15 cellular contexts compared by ENCODE assay signal in genomic region chr5:157510682-157511081, GRCh38. TPM values are rescaled to one million over a fixed set of nuclear protein-coding genes. Genes with fewer than 3 reads are reported as not detected.
DNase-seq lines count a peak whose midpoint lies in the region; ATAC-seq and TF ChIP-seq lines count a peak whose summit lies in the region.
"Had no signal": no experiment of that assay in that cellular context is flagged by ENCODE, and none has a peak within 500 bp of the region (broad histone marks: within the 10 kb centered on the region; RNA-seq: fewer than 3 reads in every experiment).

No MANE protein-coding gene starts in this region.

- H4K20me1 ChIP-seq in osteoblast (ENCODE audit: insufficient read depth, low read length), result no peaks in the 10 kb centered on the region

- no peak overlapping the region for H3K27ac Mint-ChIP-seq in MCF 10A (ENCODE audit: low read depth, unreplicated experiment)
- H3K27ac Mint-ChIP-seq: activated naive CD8-positive, alpha-beta T cell treated with anti-CD3 and anti-CD28 coated beads, Interleukin-2, amount 50 U/mL, for 24 hours had no signal

- H3K27ac ChIP-seq in breast epithelium, result peak overlapping the region; percentile 64 to 73
- peak overlapping the region; percentile 17 for H3K27ac ChIP-seq in duodenal mucosa (ENCODE audit: low read depth, low read length)
- H3K27ac ChIP-seq in osteoblast (ENCODE audit: low read depth, low read length), result peak overlapping the region; percentile 86
- peak overlapping the region; percentile 70 to 82 (median 78) for H3K27ac ChIP-seq in transverse colon
- H3K27ac ChIP-seq: parathyroid adenoma had no signal

- no peak overlapping the region for H3K4me3 Mint-ChIP-seq in MCF 10A (ENCODE audit: unreplicated experiment)
- H3K4me3 Mint-ChIP-seq: activated naive CD8-positive, alpha-beta T cell treated with anti-CD3 and anti-CD28 coated beads, Interleukin-2, amount 50 U/mL, for 24 hours; CD4-positive, alpha-beta memory T cell had no signal

- H3K9ac ChIP-seq in duodenal mucosa (ENCODE audit: low read depth in 1 of 2, low read length in 2 of 2), result no peak overlapping the region
- H3K9ac ChIP-seq: parathyroid adenoma had no signal

- 87 to 90% methylated on average over 5 of the region's 5 CpGs for WGBS in transverse colon (ENCODE audit: low coverage in 1 of 2), 2 donors

- BruUV-seq in MCF 10A (replicated peaks; lab: Mats Ljungman, UMichigan), result no TSS peak

- TF ChIP-seq CTCF in breast epithelium (IDR thresholded peaks at IDR 0.05), result no peak
- no peak for TF ChIP-seq CTCF in MCF 10A (IDR thresholded peaks at IDR 0.05; ENCODE audit: unreplicated experiment)
- TF ChIP-seq CTCF in osteoblast (IDR thresholded peaks at IDR 0.05; ENCODE audit: extremely low read depth, low read depth, low read length), result no peak
- TF ChIP-seq CTCF in transverse colon (IDR thresholded peaks at IDR 0.05), result no peak

- in situ Hi-C loops in transverse colon (cut with MboI; ENCODE audit: low pct_ligation_motif_present in 1 of 4, low pct_unique_long_range_greater_than_20kb in 1 of 4, low sequenced_read_pairs in 3 of 4), result no loop called here

- H3K36me3 ChIP-seq in breast epithelium, result no peaks in the 10 kb centered on the region
- H3K36me3 ChIP-seq in duodenal mucosa (ENCODE audit: control insufficient read depth in 1 of 2, insufficient read depth in 2 of 2, low read length in 2 of 2), result peaks cover 14 to 20% of the 10 kb centered on the region in 2 donors
- peaks cover 28% of the 10 kb centered on the region for H3K36me3 ChIP-seq in osteoblast (ENCODE audit: insufficient read depth, low read length)
- H3K36me3 ChIP-seq in transverse colon, result no peaks in the 10 kb centered on the region

- no peaks in the 10 kb centered on the region for H3K4me1 ChIP-seq in breast epithelium
- H3K4me1 ChIP-seq in duodenal mucosa (ENCODE audit: control insufficient read depth in 1 of 2, insufficient read depth in 2 of 2, low read length in 2 of 2), result peaks cover 13 to 23% of the 10 kb centered on the region in 2 donors
- peaks cover 22% of the 10 kb centered on the region for H3K4me1 ChIP-seq in osteoblast (ENCODE audit: insufficient read depth, low read length)
- H3K4me1 ChIP-seq in transverse colon, result peaks cover 5 to 43% (median 33%) of the 10 kb centered on the region in 4 donors
- H3K4me1 ChIP-seq: parathyroid adenoma had no signal

- no peaks in the 10 kb centered on the region for H3K27me3 Mint-ChIP-seq in MCF 10A (ENCODE audit: insufficient read depth, unreplicated experiment)
- H3K27me3 Mint-ChIP-seq: activated naive CD8-positive, alpha-beta T cell treated with anti-CD3 and anti-CD28 coated beads, Interleukin-2, amount 50 U/mL, for 24 hours; CD4-positive, alpha-beta memory T cell had no signal

- no peaks in the 10 kb centered on the region for H3K27me3 ChIP-seq in breast epithelium
- no peaks in the 10 kb centered on the region for H3K27me3 ChIP-seq in duodenal mucosa (ENCODE audit: control insufficient read depth in 1 of 2, insufficient read depth in 2 of 2, low read length in 2 of 2)
- H3K27me3 ChIP-seq in osteoblast (ENCODE audit: insufficient read depth, low read length), result no peaks in the 10 kb centered on the region
- no peaks in the 10 kb centered on the region for H3K27me3 ChIP-seq in transverse colon

- no peak for TF ChIP-seq EP300 in transverse colon (IDR thresholded peaks at IDR 0.05; ENCODE audit: low read depth)

- no peaks in the 10 kb centered on the region for H3K79me2 ChIP-seq in osteoblast (ENCODE audit: insufficient read depth, low read length)
- H3K79me2 ChIP-seq: parathyroid adenoma had no signal

- DNase-seq in breast epithelium (ENCODE audit: low spot score in 2 of 2) (no peak), MCF 10A (ENCODE audit: unreplicated experiment) (no peak), osteoblast (ENCODE audit: insufficient read length, low spot score, missing footprints) (no peak), transverse colon (no peak), SW480 (ENCODE audit: low spot score) (no peak), hepatic stellate cell (ENCODE audit: low spot score) (no peak)
- DNase-seq: activated naive CD8-positive, alpha-beta T cell treated with anti-CD3 and anti-CD28 coated beads, Interleukin-2, amount 50 U/mL, for 24 hours; activated T-cell treated with anti-CD3 and anti-CD28 coated beads, Interleukin-2, amount 50 U/mL, for 1 hour; CD4-positive, alpha-beta memory T cell; glutamatergic neuron; NCI-H187; NCI-H524 had no signal

- H3K36me3 Mint-ChIP-seq in MCF 10A (ENCODE audit: insufficient read depth, unreplicated experiment), result no peaks in the 10 kb centered on the region

- no peak overlapping the region for H3K4me3 ChIP-seq in breast epithelium
- no peak overlapping the region for H3K4me3 ChIP-seq in duodenal mucosa (ENCODE audit: low read depth in 1 of 2, low read length in 2 of 2)
- H3K4me3 ChIP-seq in osteoblast (ENCODE audit: insufficient read depth, low read length), result no peak overlapping the region
- H3K4me3 ChIP-seq in transverse colon, result no peak overlapping the region

- intact Hi-C loops in breast epithelium (cut with DNase I; ENCODE audit: low total_unique reads), result no loop called here
- intact Hi-C loops in MCF 10A (cut with micrococcal nuclease), result no loop called here
- intact Hi-C loops in transverse colon (cut with DNase I; ENCODE audit: low total_unique reads), result loop anchor here (5.0 kb wide), 1 partner anchor 67 kb away; the partner anchor contains the start of gene ADAM19

- H2AFZ ChIP-seq in osteoblast (ENCODE audit: low read length), result no peak overlapping the region
- H2AFZ ChIP-seq: parathyroid adenoma had no signal

- ATAC-seq in HG02610 (IDR thresholded peaks at IDR 0.05; ENCODE audit: unreplicated experiment), result no peak
- ATAC-seq: activated naive CD8-positive, alpha-beta T cell treated with anti-CD3 and anti-CD28 coated beads, Interleukin-2, amount 50 U/mL, for 24 hours had no signal

- TF ChIP-seq POLR2A in breast epithelium (IDR thresholded peaks at IDR 0.05) (no peak), transverse colon (IDR thresholded peaks at IDR 0.05) (no peak)

- H3K9me3 ChIP-seq in breast epithelium (no peaks in the 10 kb centered on the region), duodenal mucosa (ENCODE audit: control insufficient read depth in 1 of 2, low read length in 2 of 2) (no peaks in the 10 kb centered on the region), osteoblast (ENCODE audit: low read depth, low read length) (no peaks in the 10 kb centered on the region), transverse colon (no peaks in the 10 kb centered on the region)

- POLR2A ChIA-PET in MCF 10A (lab: Yijun Ruan, JAX), result interaction anchor here (1.0 to 1.8 kb wide), 5 partner anchors 45 to 220 kb away, joined by 3 to 9 read pairs (median 5); partner anchors contain the start of gene THG1L

- no peak overlapping the region for H3K4me2 ChIP-seq in osteoblast (ENCODE audit: insufficient read depth, low read length)

- no peaks in the 10 kb centered on the region for H3K9me3 Mint-ChIP-seq in MCF 10A (ENCODE audit: unreplicated experiment)
- H3K9me3 Mint-ChIP-seq: activated naive CD8-positive, alpha-beta T cell treated with anti-CD3 and anti-CD28 coated beads, Interleukin-2, amount 50 U/mL, for 24 hours; CD4-positive, alpha-beta memory T cell had no signal

- CTCF ChIA-PET in MCF 10A (lab: Yijun Ruan, JAX), result interaction anchor here (0.6 to 1.5 kb wide), 2 partner anchors 18 to 182 kb away, joined by 3 to 4 read pairs; no protein-coding TSS in a partner anchor

- peaks cover 31% of the 10 kb centered on the region for H3K4me1 Mint-ChIP-seq in MCF 10A (ENCODE audit: insufficient read depth, unreplicated experiment)

RNA-seq across cellular contexts. Expression of gene NIPAL4, which starts 50.7 kb away (rescaled TPM):
- under 1 TPM; under 0.01 to 0.29 (median 0.16) TPM for total RNA-seq in breast epithelium
- total RNA-seq in MCF 10A (2022), result 0.40 and 0.96 TPM in 2 replicates
- total RNA-seq in osteoblast, result 0.36 TPM in 1 of 2 replicates, not detected in the other
- total RNA-seq in transverse colon, result under 1 TPM in 2 of 4 donors, not detected in 2; 0.48 to 0.82 TPM
- total RNA-seq: CD4-positive, alpha-beta memory T cell had no signal

Comparison
In these comparisons a context has a peak if more than half of its experiments do, and no peak if none do; other contexts are left out.
1. H3K27ac ChIP-seq: peak in every context shown above with its lines; median percentile 86 in osteoblast; 78 in transverse colon; 68 in breast epithelium; 17 in duodenal mucosa.